In genomic region chr20:35523298-35523888, GRCh38 we compare ENCODE assay signal across 9 cellular contexts. TPM values are rescaled to one million over a fixed set of nuclear protein-coding genes. Genes with fewer than 3 reads are reported as not detected.
DNase-seq lines count a peak whose midpoint lies in the region; ATAC-seq and TF ChIP-seq lines count a peak whose summit lies in the region.
"Had no signal": no experiment of that assay in that cellular context is flagged by ENCODE, and none has a peak within 500 bp of the region (broad histone marks: within the 10 kb centered on the region; RNA-seq: fewer than 3 reads in every experiment).

No MANE protein-coding gene starts in this region.

- H3K27me3 ChIP-seq in breast epithelium: no peaks in the 10 kb centered on the region
- H3K27me3 ChIP-seq in CD8-positive, alpha-beta memory T cell (ENCODE audit: insufficient read depth, low read length, poor library complexity, severe bottlenecking): no peaks in the 10 kb centered on the region

- H3K27ac Mint-ChIP-seq in MCF 10A (ENCODE audit: low read depth, unreplicated experiment): no peak overlapping the region
- peak overlapping the region in 1 of 8 donors; percentile 19 for H3K27ac Mint-ChIP-seq in CD8-positive, alpha-beta memory T cell
- H3K27ac Mint-ChIP-seq: activated naive CD8-positive, alpha-beta T cell had no signal

- POLR2A ChIA-PET in MCF 10A (lab: Yijun Ruan, JAX) (no interaction called here), RWPE1 (lab: Yijun Ruan, JAX; ENCODE audit: low non-redundant PET) (no interaction called here)
- POLR2A ChIA-PET in CD8-positive, alpha-beta memory T cell (lab: Charles Lee): no interaction called here

- ATAC-seq in GM19035 (IDR thresholded peaks at IDR 0.05; ENCODE audit: unreplicated experiment): no peak

- peak; percentile 43 for DNase-seq in MCF 10A (ENCODE audit: unreplicated experiment)
- no peak for DNase-seq in breast epithelium (ENCODE audit: low spot score in 2 of 2)
- DNase-seq in RWPE1 (ENCODE audit: low spot score): peak; percentile 52
- peak; percentile 24 for DNase-seq in dermis blood vessel endothelial cell
- peak; percentile 46 for DNase-seq in stimulated activated CD4-positive, alpha-beta T cell treated with anti-CD3 and anti-CD28 coated beads, Interleukin-15, amount 100 ng/mL, for 24 hours
- DNase-seq in KG1 (lab: John Stamatoyannopoulos, UW): no peak
- DNase-seq in CD8-positive, alpha-beta memory T cell: no peak

- no peaks in the 10 kb centered on the region for H3K9me3 Mint-ChIP-seq in MCF 10A (ENCODE audit: unreplicated experiment)
- H3K9me3 Mint-ChIP-seq in CD8-positive, alpha-beta memory T cell: no peaks in the 10 kb centered on the region

- TF ChIP-seq CTCF in MCF 10A (IDR thresholded peaks at IDR 0.05; ENCODE audit: unreplicated experiment) (peak; percentile 61), breast epithelium (IDR thresholded peaks at IDR 0.05) (peak in 1 of 3 donors; percentile 8), RWPE1 (conservative IDR thresholded peaks at IDR 0.05; ENCODE audit: low read depth) (no peak)

- TF ChIP-seq POLR2A in breast epithelium (IDR thresholded peaks at IDR 0.05): no peak

- H3K9me3 ChIP-seq in breast epithelium: no peaks in the 10 kb centered on the region
- no peaks in the 10 kb centered on the region for H3K9me3 ChIP-seq in CD8-positive, alpha-beta memory T cell (ENCODE audit: low read length)

- BruUV-seq in MCF 10A (replicated peaks; lab: Mats Ljungman, UMichigan): no TSS peak

- H3K36me3 Mint-ChIP-seq in MCF 10A (ENCODE audit: insufficient read depth, unreplicated experiment): peaks cover under 1% of the 10 kb centered on the region
- H3K36me3 Mint-ChIP-seq in CD8-positive, alpha-beta memory T cell: peaks cover 0 to 2% (median 0%) of the 10 kb centered on the region in 3 donors
- H3K36me3 Mint-ChIP-seq: activated naive CD8-positive, alpha-beta T cell had no signal

- H3K36me3 ChIP-seq in breast epithelium: no peaks in the 10 kb centered on the region
- no peaks in the 10 kb centered on the region for H3K36me3 ChIP-seq in CD8-positive, alpha-beta memory T cell (ENCODE audit: insufficient read depth, low read length)

- no peak overlapping the region for H3K4me3 Mint-ChIP-seq in MCF 10A (ENCODE audit: unreplicated experiment)
- no peak overlapping the region for H3K4me3 Mint-ChIP-seq in CD8-positive, alpha-beta memory T cell
- H3K4me3 Mint-ChIP-seq: activated naive CD8-positive, alpha-beta T cell had no signal

- no peaks in the 10 kb centered on the region for H3K27me3 Mint-ChIP-seq in MCF 10A (ENCODE audit: insufficient read depth, unreplicated experiment)
- H3K27me3 Mint-ChIP-seq in CD8-positive, alpha-beta memory T cell: no peaks in the 10 kb centered on the region
- H3K27me3 Mint-ChIP-seq: activated naive CD8-positive, alpha-beta T cell had no signal

- no peaks in the 10 kb centered on the region for H3K4me1 ChIP-seq in breast epithelium
- H3K4me1 ChIP-seq in CD8-positive, alpha-beta memory T cell (ENCODE audit: insufficient read depth, low read length): no peaks in the 10 kb centered on the region

- no peaks in the 10 kb centered on the region for H3K4me1 Mint-ChIP-seq in MCF 10A (ENCODE audit: insufficient read depth, unreplicated experiment)
- H3K4me1 Mint-ChIP-seq in CD8-positive, alpha-beta memory T cell: no peaks in the 10 kb centered on the region

- no peak overlapping the region for H3K27ac ChIP-seq in breast epithelium
- H3K27ac ChIP-seq in RWPE1: no peak overlapping the region
- H3K27ac ChIP-seq in CD8-positive, alpha-beta memory T cell (ENCODE audit: low read depth, low read length): no peak overlapping the region

- intact Hi-C loops in MCF 10A (cut with micrococcal nuclease) (no loop called here), breast epithelium (cut with DNase I; ENCODE audit: low total_unique reads) (loop anchor here (10.0 kb wide), 1 partner anchor 371 kb away; no protein-coding TSS in a partner anchor)

- CTCF ChIA-PET in MCF 10A (lab: Yijun Ruan, JAX): interaction anchor here (0.6 to 1.0 kb wide), 3 partner anchors 9 to 81 kb away, joined by 3 to 5 read pairs (median 4); no protein-coding TSS in a partner anchor
- CTCF ChIA-PET in RWPE1 (lab: Yijun Ruan, JAX): interaction anchor here (0.7 to 0.9 kb wide), 3 partner anchors 15 to 486 kb away, joined by 3 to 4 read pairs (median 3); no protein-coding TSS in a partner anchor
- CTCF ChIA-PET in CD8-positive, alpha-beta memory T cell (lab: Charles Lee): no interaction called here

- H3K4me3 ChIP-seq in breast epithelium: no peak overlapping the region
- no peak overlapping the region for H3K4me3 ChIP-seq in CD8-positive, alpha-beta memory T cell (ENCODE audit: low read length)

RNA-seq across cellular contexts. Expression of gene C20orf173, which starts 6.1 kb away (rescaled TPM):
- total RNA-seq in MCF 10A (2022): not detected in 2 replicates
- total RNA-seq in breast epithelium: not detected
- total RNA-seq in dermis blood vessel endothelial cell: not detected in 2 replicates
- total RNA-seq in CD8-positive, alpha-beta memory T cell: not detected
- not detected for polyA plus RNA-seq in CD8-positive, alpha-beta memory T cell

RNA-seq across cellular contexts. Expression of gene ERGIC3, which starts 18.5 kb away (rescaled TPM):
- total RNA-seq in MCF 10A (2022) (222 and 260 TPM in 2 replicates), breast epithelium (100 to 1,000 TPM; 221 to 243 (median 239) TPM), dermis blood vessel endothelial cell (256 and 484 TPM in 2 replicates)
- total RNA-seq in CD8-positive, alpha-beta memory T cell: 100 to 1,000 TPM; 136 to 137 TPM
- polyA plus RNA-seq in CD8-positive, alpha-beta memory T cell: 114 TPM

Comparison
In these comparisons a context has a peak if more than half of its experiments do, and no peak if none do; other contexts are left out.
1. DNase-seq: peak in MCF 10A (single experiment), RWPE1 (single experiment), dermis blood vessel endothelial cell (single experiment) and stimulated activated CD4-positive, alpha-beta T cell treated with anti-CD3 and anti-CD28 coated beads, Interleukin-15, amount 100 ng/mL, for 24 hours (single experiment); none in breast epithelium (0 of 2), KG1 (single experiment) and CD8-positive, alpha-beta memory T cell (0 of 5).